Comparison of ENCODE assay signal across 23 cellular contexts in the genomic region with DNA sequence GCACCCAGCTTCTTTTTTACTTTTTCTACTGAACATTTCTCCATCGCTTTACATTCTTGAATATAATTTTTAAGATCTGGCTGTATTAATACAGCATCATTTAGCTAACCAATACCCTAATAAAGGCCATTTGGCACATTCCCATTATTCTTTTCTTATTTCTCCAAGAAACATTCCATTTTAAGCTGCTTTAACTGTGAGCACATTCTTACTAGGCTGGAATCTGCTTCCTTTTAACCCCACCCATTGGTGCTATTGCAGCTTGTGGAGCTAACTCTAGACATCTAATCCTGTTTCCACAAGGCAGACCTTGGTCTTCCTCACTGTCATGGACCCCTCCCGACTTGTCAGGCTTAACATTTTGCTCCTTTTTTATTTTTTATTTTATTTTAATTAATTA.
"Had no signal": no experiment of that assay in that cellular context is flagged by ENCODE, and none has a peak within 500 bp of the region (broad histone marks: within the 10 kb centered on the region; RNA-seq: fewer than 3 reads in every experiment).

No MANE protein-coding gene starts in this region.

- H3K4me2 ChIP-seq: SK-N-SH had no signal

- H3K27me3 ChIP-seq: ascending aorta, cardiac muscle cell, SJSA1 had no signal

- H3K9me2 ChIP-seq: SK-N-SH had no signal

- H3K4me3 ChIP-seq: ascending aorta, cardiac muscle cell, SJSA1 had no signal

- ATAC-seq: activated CD8-positive, alpha-beta T cell treated with anti-CD3 and anti-CD28 coated beads for 36 hours; activated T-cell treated with anti-CD3 and anti-CD28 coated beads, Interleukin-2, amount 50 U/mL, for 4 hours; Panc1 had no signal

- DNase-seq: activated CD4-positive, alpha-beta T cell treated with anti-CD3 and anti-CD28 coated beads, Interleukin-2, amount 10 ng/mL, durations not matched to agents 24 days and 14 days; activated CD4-positive, alpha-beta T cell treated with anti-CD3 and anti-CD28 coated beads, Interleukin-2, amount 50 U/mL, for 4 hours; activated CD8-positive, alpha-beta T cell treated with anti-CD3 and anti-CD28 coated beads for 36 hours; activated effector memory CD4-positive, alpha-beta T cell treated with Interleukin-2 at 50 U/mL for 16 hours; activated naive CD4-positive, alpha-beta T cell treated with anti-CD3 and anti-CD28 coated beads, Interleukin-2, amount 50 U/mL, for 16 hours; activated naive CD8-positive, alpha-beta T cell treated with anti-CD3 and anti-CD28 coated beads for 36 hours; activated T-cell treated with anti-CD3 and anti-CD28 coated beads, Interleukin-2, amount 50 U/mL, for 4 hours; amygdala; MM.1S; MV-4-11; NCI-H1092; NCI-H1436 treated with DMSO at 0.1 percent for 48 hours; NCI-H1694 treated with DMSO at 0.1 percent for 48 hours; NCI-H2029; NCI-H345; NCI-H524 treated with DMSO at 0.1 percent for 48 hours; RPMI8226; SHP77 treated with DMSO at 0.1 percent for 48 hours; SK-N-SH had no signal

- H3K27ac ChIP-seq: ascending aorta, cardiac muscle cell, SJSA1 had no signal

- H3K36me3 ChIP-seq: ascending aorta, cardiac muscle cell had no signal

- H3K9ac ChIP-seq: SK-N-SH had no signal

- H3K9me3 ChIP-seq: ascending aorta, SJSA1, SK-N-SH had no signal
